ENCODE assay signal across 7 cellular contexts in genomic region chr5:115170924-115171510, GRCh38. TPM values are rescaled to one million over a fixed set of nuclear protein-coding genes. Genes with fewer than 3 reads are reported as not detected.
DNase-seq lines count a peak whose midpoint lies in the region; ATAC-seq and TF ChIP-seq lines count a peak whose summit lies in the region.

No MANE protein-coding gene starts in this region.

- H3K27me3 ChIP-seq in HAP-1 (ENCODE audit: low read depth), result no peaks in the 10 kb centered on the region
- peaks cover 66% of the 10 kb centered on the region for H3K27me3 ChIP-seq in PC-3 (ENCODE audit: low read length)
- H3K27me3 ChIP-seq in skeletal muscle tissue (ENCODE audit: control insufficient read depth in 3 of 3, insufficient read depth in 3 of 3, low read length in 3 of 3), result peaks cover 9 to 30% (median 15%) of the 10 kb centered on the region in 3 donors

- no TSS peak for BruUV-seq in PC-3 (replicated peaks; lab: Mats Ljungman, UMichigan)

- no peak for ATAC-seq in PC-3
- ATAC-seq in GM19023 (IDR thresholded peaks at IDR 0.05; ENCODE audit: unreplicated experiment), result no peak
- ATAC-seq in GM21825 (IDR thresholded peaks at IDR 0.05; ENCODE audit: unreplicated experiment), result no peak

- H3K36me3 ChIP-seq in HAP-1 (replicated peaks) (0 out of 2 replicates have a peak, but pooled peaks cover 3% of the 10 kb centered on the region), PC-3 (ENCODE audit: low read depth, low read length) (no peaks in the 10 kb centered on the region), skeletal muscle tissue (ENCODE audit: control insufficient read depth in 3 of 3, insufficient read depth in 3 of 3, low read length in 3 of 3) (no peaks in the 10 kb centered on the region)

- H3K27ac ChIP-seq in PC-3 (ENCODE audit: low read length) (no peak overlapping the region), skeletal muscle tissue (ENCODE audit: low read depth, low read length) (no peak overlapping the region)

- H2AFZ ChIP-seq in PC-3 (ENCODE audit: low read length), result peak overlapping the region; percentile 97

- intact Hi-C loops in PC-3 (cut with micrococcal nuclease), result loop anchor here (5.0 kb wide), 1 partner anchor 76 kb away; no protein-coding TSS in a partner anchor

- no peaks in the 10 kb centered on the region for H3F3A ChIP-seq in PC-3 (ENCODE audit: low read length, unreplicated experiment)

- no peaks in the 10 kb centered on the region for H3K9me2 ChIP-seq in PC-3 (replicated peaks; ENCODE audit: low read length)

- H3K4me3 ChIP-seq in HAP-1 (peak overlapping the region; percentile 92), PC-3 (ENCODE audit: low read length) (peak overlapping the region; percentile 86), fibroblast of villous mesenchyme (ENCODE audit: low read depth, low read length) (peak overlapping the region; percentile 82), skeletal muscle tissue (ENCODE audit: low read length in 3 of 3) (peak overlapping the region; percentile 50 to 85 (median 77))

- DNase-seq in HAP-1 (ENCODE audit: low spot score in 2 of 2) (no peak), PC-3 (peak; percentile 18), fibroblast of villous mesenchyme (ENCODE audit: low read depth) (no peak), EL (no peak)

- no peaks in the 10 kb centered on the region for H4K20me1 ChIP-seq in PC-3 (ENCODE audit: low read length)

- in situ Hi-C loops in HAP-1 (cut with MboI; ENCODE audit: low sequenced_read_pairs), result no loop called here

- no peak overlapping the region for H3K9ac ChIP-seq in PC-3 (ENCODE audit: low read length)
- H3K9ac ChIP-seq in skeletal muscle tissue (ENCODE audit: low read depth in 1 of 3, low read length in 3 of 3), result peak overlapping the region in 1 of 3 donors; percentile 54

- TF ChIP-seq CTCF in PC-3 (conservative IDR thresholded peaks at IDR 0.05; ENCODE audit: low read depth, low read length), result no peak
- TF ChIP-seq CTCF in fibroblast of villous mesenchyme (IDR thresholded peaks at IDR 0.05; ENCODE audit: insufficient read depth, low read depth, low read length), result no peak

- H3K9me3 ChIP-seq in HAP-1, result 0 out of 2 replicates have a peak, but pooled peaks cover 2% of the 10 kb centered on the region
- H3K9me3 ChIP-seq in PC-3 (ENCODE audit: low read length), result no peaks in the 10 kb centered on the region
- no peaks in the 10 kb centered on the region for H3K9me3 ChIP-seq in skeletal muscle tissue (ENCODE audit: control insufficient read depth in 3 of 3, low read length in 3 of 3)

- peak overlapping the region; percentile 100 for H3K4me2 ChIP-seq in PC-3 (ENCODE audit: low read length)

- POLR2A ChIA-PET in PC-3 (lab: Charles Lee; ENCODE audit: unreplicated experiment), result interaction anchor here (0.6 kb wide), 1 partner anchor 27 kb away, joined by 6 read pairs; no protein-coding TSS in a partner anchor

- H3K79me2 ChIP-seq in PC-3 (ENCODE audit: low read length), result no peaks in the 10 kb centered on the region

- CTCF ChIA-PET in PC-3 (lab: Charles Lee), result no interaction called here

- H3K4me1 ChIP-seq in HAP-1, result peaks cover 12% of the 10 kb centered on the region; the same call in 1 of the 2 replicates
- H3K4me1 ChIP-seq in PC-3 (ENCODE audit: insufficient read depth, low read length), result peaks cover 10% of the 10 kb centered on the region
- peaks cover 13 to 20% (median 17%) of the 10 kb centered on the region in 3 donors for H3K4me1 ChIP-seq in skeletal muscle tissue (ENCODE audit: control insufficient read depth in 3 of 3, insufficient read depth in 3 of 3, low read length in 3 of 3)

RNA-seq across cellular contexts. Expression of gene TRIM36, which starts 1.3 kb away (rescaled TPM):
- total RNA-seq in PC-3 (2014; rRNA removed), result 0.15 TPM in 1 of 2 replicates, not detected in the other
- 0.97 and 2.2 TPM in 2 replicates for total RNA-seq in fibroblast of villous mesenchyme
- 2.6 TPM for total RNA-seq in skeletal muscle tissue
